8 cellular contexts compared by ENCODE assay signal in the genomic region with DNA sequence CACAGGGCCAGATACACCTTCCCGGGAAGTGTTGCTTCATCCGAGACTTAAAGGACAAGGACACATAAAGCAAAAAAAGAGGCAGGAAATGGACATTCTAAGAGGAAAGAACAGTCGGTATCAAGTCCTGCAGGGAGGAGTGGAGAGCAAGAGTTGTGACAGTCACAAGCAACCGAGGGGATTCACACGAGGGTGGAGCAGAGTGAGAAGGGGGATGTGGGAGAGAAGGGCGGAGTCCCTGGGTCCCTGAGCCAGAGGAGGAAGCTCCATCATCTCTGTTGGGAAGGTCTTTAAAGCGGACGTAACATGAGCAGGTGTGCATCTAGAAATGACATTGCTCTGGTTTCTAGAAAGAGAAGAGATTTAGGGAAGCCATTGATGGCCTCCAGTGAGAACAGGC. TPM values are rescaled to one million over a fixed set of nuclear protein-coding genes. Genes with fewer than 3 reads are reported as not detected.
"Had no signal": no experiment of that assay in that cellular context is flagged by ENCODE, and none has a peak within 500 bp of the region (broad histone marks: within the 10 kb centered on the region; RNA-seq: fewer than 3 reads in every experiment).

No MANE protein-coding gene starts in this region.

- H3K4me1 Mint-ChIP-seq: IgD-negative memory B cell had no signal

- ATAC-seq: HCT116, HepG2 had no signal

- H3K9me3 Mint-ChIP-seq: HFFc6, IgD-negative memory B cell had no signal

- H3K27ac Mint-ChIP-seq: HFFc6, IgD-negative memory B cell had no signal

- DNase-seq: GM23248, H7, HFFc6 had no signal

- H3K36me3 Mint-ChIP-seq: IgD-negative memory B cell had no signal

- H3K4me3 Mint-ChIP-seq: HFFc6, IgD-negative memory B cell had no signal

RNA-seq across cellular contexts. Expression of gene AIPL1, which starts 47.1 kb away (rescaled TPM):
- total RNA-seq: GM23248, H4, HepG2, HFFc6, HT1080 had no signal
